In genomic region chr6:69936674-69937363, GRCh38 we compare ENCODE assay signal across 13 cellular contexts.
DNase-seq lines count a peak whose midpoint lies in the region; ATAC-seq and TF ChIP-seq lines count a peak whose summit lies in the region.
"Had no signal": no experiment of that assay in that cellular context is flagged by ENCODE, and none has a peak within 500 bp of the region (broad histone marks: within the 10 kb centered on the region; RNA-seq: fewer than 3 reads in every experiment).

No MANE protein-coding gene starts in this region.

- no peaks in the 10 kb centered on the region for H3K9me2 ChIP-seq in hepatocyte (replicated peaks; ENCODE audit: insufficient read depth)

- H2BK15ac ChIP-seq in mesendoderm (replicated peaks; ENCODE audit: low read depth): no peak overlapping the region

- no peak overlapping the region for H3K18ac ChIP-seq in mesendoderm (ENCODE audit: low read length)

- H3K23ac ChIP-seq in mesendoderm (ENCODE audit: low read length): no peak overlapping the region

- H3K27me3 Mint-ChIP-seq in Calu3 (ENCODE audit: unreplicated experiment): no peaks in the 10 kb centered on the region
- peaks cover 7% of the 10 kb centered on the region for H3K27me3 Mint-ChIP-seq in activated CD8-positive, alpha-beta T cell treated with anti-CD3 and anti-CD28 coated beads for 36 hours
- H3K27me3 Mint-ChIP-seq: effector memory CD8-positive, alpha-beta T cell; memory B cell had no signal

- H3K27me3 ChIP-seq in mesendoderm (ENCODE audit: insufficient read depth, low read length, poor library complexity) (no peaks in the 10 kb centered on the region), hepatocyte (no peaks in the 10 kb centered on the region)
- H3K27me3 ChIP-seq: BLaER1 had no signal

- H2AK5ac ChIP-seq in mesendoderm (ENCODE audit: low read length): no peak overlapping the region

- H3K4me3 Mint-ChIP-seq in Calu3 (ENCODE audit: low read depth, unreplicated experiment): no peak overlapping the region
- no peak overlapping the region for H3K4me3 Mint-ChIP-seq in activated CD8-positive, alpha-beta T cell treated with anti-CD3 and anti-CD28 coated beads for 36 hours
- H3K4me3 Mint-ChIP-seq: effector memory CD8-positive, alpha-beta T cell; memory B cell had no signal

- H3K36me3 ChIP-seq in mesendoderm (ENCODE audit: control insufficient read depth, insufficient read depth, low read length) (no peaks in the 10 kb centered on the region), hepatocyte (replicated peaks; ENCODE audit: insufficient read depth, low read depth) (no peaks in the 10 kb centered on the region)
- H3K36me3 ChIP-seq: BLaER1 had no signal

- no peak overlapping the region for H3K4ac ChIP-seq in mesendoderm (ENCODE audit: low read depth, low read length)

- no peak overlapping the region for H2BK5ac ChIP-seq in mesendoderm (ENCODE audit: low read length)

- no peak overlapping the region for H3K56ac ChIP-seq in mesendoderm (ENCODE audit: low read length)

- no peak overlapping the region for H3K9ac ChIP-seq in mesendoderm (ENCODE audit: low read length)
- H3K9ac ChIP-seq: BLaER1 had no signal

- in situ Hi-C loops in SK-MEL-5 (cut with HindIII; ENCODE audit: low pct_unique_long_range_greater_than_20kb, low sequenced_read_pairs): no loop called here

- peaks cover 22% of the 10 kb centered on the region for H3K4me1 Mint-ChIP-seq in Calu3 (ENCODE audit: low read depth, unreplicated experiment)
- H3K4me1 Mint-ChIP-seq in activated CD8-positive, alpha-beta T cell treated with anti-CD3 and anti-CD28 coated beads for 36 hours (ENCODE audit: low read depth): no peaks in the 10 kb centered on the region

- no TSS peak for BruUV-seq in Calu3 (replicated peaks; lab: Mats Ljungman, UMichigan)

- H3K27ac ChIP-seq in mesendoderm (ENCODE audit: low read depth, low read length) (no peak overlapping the region), hepatocyte (no peak overlapping the region)
- H3K27ac ChIP-seq: BLaER1 had no signal

- H3K27ac Mint-ChIP-seq in Calu3 (ENCODE audit: unreplicated experiment): no peak overlapping the region
- H3K27ac Mint-ChIP-seq in activated CD8-positive, alpha-beta T cell treated with anti-CD3 and anti-CD28 coated beads for 36 hours: no peak overlapping the region
- H3K27ac Mint-ChIP-seq: effector memory CD8-positive, alpha-beta T cell had no signal

- no peak overlapping the region for H4K5ac ChIP-seq in mesendoderm (ENCODE audit: low read length)

- CTCF ChIA-PET in Calu3 (lab: Charles Lee): no interaction called here
- CTCF ChIA-PET in activated CD8-positive, alpha-beta T cell treated with anti-CD3 and anti-CD28 coated beads for 36 hours (lab: Charles Lee): no interaction called here

- H4K20me1 ChIP-seq in hepatocyte (ENCODE audit: insufficient read depth, poor library complexity, severe bottlenecking): no peaks in the 10 kb centered on the region
- H4K20me1 ChIP-seq: BLaER1 had no signal

- no peak overlapping the region for H3K4me3 ChIP-seq in mesendoderm (ENCODE audit: low read length)
- no peak overlapping the region for H3K4me3 ChIP-seq in hepatocyte
- H3K4me3 ChIP-seq: BLaER1 had no signal

- intact Hi-C loops in Calu3 (cut with micrococcal nuclease; ENCODE audit: unreplicated experiment): no loop called here
- intact Hi-C loops in activated CD8-positive, alpha-beta T cell treated with anti-CD3 and anti-CD28 coated beads for 36 hours (cut with micrococcal nuclease): no loop called here

- no peak overlapping the region for H3K4me2 ChIP-seq in mesendoderm (ENCODE audit: low read length)
- no peak overlapping the region for H3K4me2 ChIP-seq in hepatocyte
- H3K4me2 ChIP-seq: BLaER1 had no signal

- no peaks in the 10 kb centered on the region for H3K9me3 Mint-ChIP-seq in Calu3 (ENCODE audit: low read depth, unreplicated experiment)
- no peaks in the 10 kb centered on the region for H3K9me3 Mint-ChIP-seq in activated CD8-positive, alpha-beta T cell treated with anti-CD3 and anti-CD28 coated beads for 36 hours
- H3K9me3 Mint-ChIP-seq: effector memory CD8-positive, alpha-beta T cell; memory B cell had no signal

- H3K79me1 ChIP-seq in mesendoderm (ENCODE audit: low read length): no peaks in the 10 kb centered on the region

- H3K36me3 Mint-ChIP-seq in Calu3 (ENCODE audit: insufficient read depth, unreplicated experiment): no peaks in the 10 kb centered on the region
- H3K36me3 Mint-ChIP-seq in activated CD8-positive, alpha-beta T cell treated with anti-CD3 and anti-CD28 coated beads for 36 hours (ENCODE audit: low read depth): no peaks in the 10 kb centered on the region

- H2BK120ac ChIP-seq in mesendoderm (ENCODE audit: low read depth, low read length): no peak overlapping the region

- H3K9me3 ChIP-seq in hepatocyte (ENCODE audit: low read depth): no peaks in the 10 kb centered on the region
- H3K9me3 ChIP-seq: BLaER1 had no signal

- H4K8ac ChIP-seq in mesendoderm (ENCODE audit: low read depth, low read length): no peak overlapping the region

- H3K4me1 ChIP-seq in mesendoderm (ENCODE audit: control insufficient read depth, low read depth, low read length) (peaks cover 2% of the 10 kb centered on the region), hepatocyte (ENCODE audit: insufficient read depth) (no peaks in the 10 kb centered on the region)
- H3K4me1 ChIP-seq: BLaER1 had no signal

- POLR2A ChIA-PET in activated CD8-positive, alpha-beta T cell treated with anti-CD3 and anti-CD28 coated beads for 36 hours (lab: Charles Lee): no interaction called here

- no peak overlapping the region for H2AFZ ChIP-seq in hepatocyte

- TF ChIP-seq CTCF in Calu3 (IDR thresholded peaks at IDR 0.05; ENCODE audit: unreplicated experiment): no peak
- no peak for TF ChIP-seq CTCF in hepatocyte (IDR thresholded peaks at IDR 0.05; ENCODE audit: poor library complexity)
- no peak for TF ChIP-seq CTCF in activated CD8-positive, alpha-beta T cell treated with anti-CD3 and anti-CD28 coated beads for 36 hours (IDR thresholded peaks at IDR 0.05)

- peak; percentile 35 for DNase-seq in Calu3
- peak; percentile 36 for DNase-seq in SK-MEL-5 (ENCODE audit: low read depth, low spot score)
- DNase-seq in fibroblast of gingiva (ENCODE audit: low read depth): peak; percentile 77
- DNase-seq in mesendoderm: peak; percentile 6
- no peak for DNase-seq in stimulated activated CD4-positive, alpha-beta T cell treated with anti-CD3 and anti-CD28 coated beads, Interleukin-12 subunit alpha, Interleukin-12 subunit beta, amount 100 ng/mL, for 4 hours
- DNase-seq in hepatocyte (ENCODE audit: low spot score): no peak
- DNase-seq in activated CD8-positive, alpha-beta T cell treated with anti-CD3 and anti-CD28 coated beads for 36 hours: no peak
- DNase-seq in activated gamma-delta T cell (lab: John Stamatoyannopoulos, UW): no peak
- DNase-seq: activated CD8-positive, alpha-beta memory T cell treated with anti-CD3 and anti-CD28 coated beads, Interleukin-2, amount 50 U/mL, for 48 hours; effector memory CD8-positive, alpha-beta T cell; NCI-H146 had no signal

- ATAC-seq in activated CD8-positive, alpha-beta T cell treated with anti-CD3 and anti-CD28 coated beads for 36 hours: no peak
- ATAC-seq: effector memory CD8-positive, alpha-beta T cell had no signal

- H3K79me2 ChIP-seq in mesendoderm (ENCODE audit: control insufficient read depth, insufficient read depth, low read length) (no peaks in the 10 kb centered on the region), hepatocyte (no peaks in the 10 kb centered on the region)

Comparison
In these comparisons a context has a peak if more than half of its experiments do, and no peak if none do; other contexts are left out.
1. DNase-seq: peak in Calu3 (single experiment), SK-MEL-5 (single experiment), fibroblast of gingiva (single experiment) and mesendoderm (single experiment); none in stimulated activated CD4-positive, alpha-beta T cell treated with anti-CD3 and anti-CD28 coated beads, Interleukin-12 subunit alpha, Interleukin-12 subunit beta, amount 100 ng/mL, for 4 hours (single experiment), hepatocyte (single experiment), activated CD8-positive, alpha-beta T cell treated with anti-CD3 and anti-CD28 coated beads for 36 hours (single experiment) and activated gamma-delta T cell (single experiment).